ENCODE assay signal across 21 cellular contexts in genomic region chr13:25109341-25109740, GRCh38. TPM values are rescaled to one million over a fixed set of nuclear protein-coding genes. Genes with fewer than 3 reads are reported as not detected.
DNase-seq lines count a peak whose midpoint lies in the region; FAIRE-seq and TF ChIP-seq lines count a peak whose summit lies in the region.
"Had no signal": no experiment of that assay in that cellular context is flagged by ENCODE, and none has a peak within 500 bp of the region (broad histone marks: within the 10 kb centered on the region; RNA-seq: fewer than 3 reads in every experiment).

No MANE protein-coding gene starts in this region.

- CTCF ChIA-PET in mammary epithelial cell (lab: Charles Lee; ENCODE audit: low non-redundant PET) (no interaction called here), MCF 10A (lab: Yijun Ruan, JAX) (interaction anchor here (0.6 to 1.3 kb wide), 2 partner anchors 23 to 295 kb away, joined by 3 to 4 read pairs; no protein-coding TSS in a partner anchor)

- H3K27me3 ChIP-seq in mammary epithelial cell (ENCODE audit: insufficient read depth, low read length) (no peaks in the 10 kb centered on the region), bronchial epithelial cell (ENCODE audit: control insufficient read depth, insufficient read depth, low read length) (peaks cover 2% of the 10 kb centered on the region)

- dilution Hi-C loops in mammary epithelial cell (cut with HindIII; ENCODE audit: low sequenced_read_pairs): no loop called here

- H3K9me3 Mint-ChIP-seq in MCF 10A (ENCODE audit: unreplicated experiment): no peaks in the 10 kb centered on the region
- H3K9me3 Mint-ChIP-seq: CD4-positive, alpha-beta memory T cell; H9 had no signal

- POLR2A ChIA-PET in MCF 10A (lab: Yijun Ruan, JAX): no interaction called here

- H3K79me2 ChIP-seq in mammary epithelial cell (ENCODE audit: insufficient read depth, low read length): no peaks in the 10 kb centered on the region

- no peak overlapping the region for H3K4me2 ChIP-seq in mammary epithelial cell (ENCODE audit: insufficient read depth, low read depth, low read length)
- H3K4me2 ChIP-seq: A549 had no signal

- H3K27me3 Mint-ChIP-seq in MCF 10A (ENCODE audit: insufficient read depth, unreplicated experiment): no peaks in the 10 kb centered on the region

- DNase-seq in mammary epithelial cell (peak; percentile 60), MCF 10A (ENCODE audit: unreplicated experiment) (no peak), bronchial epithelial cell (ENCODE audit: low read depth) (peak; percentile 13), iris pigment epithelial cell (ENCODE audit: low read depth) (peak; percentile 4), H54 (ENCODE audit: insufficient read length, low spot score) (no peak), dedifferentiated amniotic fluid mesenchymal stem cell (ENCODE audit: extremely low spot score) (no peak), GM12892 (ENCODE audit: insufficient read length) (no peak)
- DNase-seq: 8988T; C1 segment of cervical spinal cord; Calu3; CD4-positive, alpha-beta memory T cell; COR-L47; DMS53; DMS79 treated with DMSO at 0.1 percent for 48 hours; GF-D8; GM23248; H9 had no signal

- no peak for FAIRE-seq in bronchial epithelial cell (lab: Jason Lieb, UNC)
- no peak for FAIRE-seq in H54 (lab: Jason Lieb, UNC)
- FAIRE-seq in GM12892 (lab: Jason Lieb, UNC): no peak
- FAIRE-seq: A549, GM19239, H1 had no signal

- H3K27ac ChIP-seq in mammary epithelial cell (ENCODE audit: insufficient read depth, low read depth, low read length): no peak overlapping the region
- H3K27ac ChIP-seq: A549, GM23248 had no signal

- in situ Hi-C loops in mammary epithelial cell (cut with MboI; ENCODE audit: low sequenced_read_pairs in 2 of 2): no loop called here

- intact Hi-C loops in mammary epithelial cell (cut with micrococcal nuclease) (no loop called here), MCF 10A (cut with micrococcal nuclease) (no loop called here)

- TF ChIP-seq POLR2A in H54 (IDR thresholded peaks at IDR 0.05; ENCODE audit: low read depth, low read length) (no peak), GM12892 (IDR thresholded peaks at IDR 0.05; ENCODE audit: low read depth, low read length) (no peak)

- no peaks in the 10 kb centered on the region for H3K36me3 Mint-ChIP-seq in MCF 10A (ENCODE audit: insufficient read depth, unreplicated experiment)
- H3K36me3 Mint-ChIP-seq: CD4-positive, alpha-beta memory T cell had no signal

- H3K36me3 ChIP-seq in mammary epithelial cell (ENCODE audit: insufficient read depth, low read length) (no peaks in the 10 kb centered on the region), bronchial epithelial cell (ENCODE audit: control insufficient read depth, insufficient read depth, low read length) (no peaks in the 10 kb centered on the region)

- H3K4me1 Mint-ChIP-seq in MCF 10A (ENCODE audit: insufficient read depth, unreplicated experiment): no peaks in the 10 kb centered on the region
- H3K4me1 Mint-ChIP-seq: CD4-positive, alpha-beta memory T cell had no signal

- H3K4me3 Mint-ChIP-seq in MCF 10A (ENCODE audit: unreplicated experiment): no peak overlapping the region
- H3K4me3 Mint-ChIP-seq: CD4-positive, alpha-beta memory T cell; H9 had no signal

- no TSS peak for BruUV-seq in mammary epithelial cell (replicated peaks; lab: Mats Ljungman, UMichigan)
- no TSS peak for BruUV-seq in MCF 10A (replicated peaks; lab: Mats Ljungman, UMichigan)

- no peaks in the 10 kb centered on the region for H4K20me1 ChIP-seq in mammary epithelial cell (ENCODE audit: insufficient read depth, low read length)

- H3K4me1 ChIP-seq in mammary epithelial cell (ENCODE audit: insufficient read depth, low read length): peaks cover 7% of the 10 kb centered on the region
- H3K4me1 ChIP-seq: A549 had no signal

- H2AFZ ChIP-seq in mammary epithelial cell (ENCODE audit: low read depth, low read length): no peak overlapping the region
- H2AFZ ChIP-seq: GM23248 had no signal

- H3K4me3 ChIP-seq in mammary epithelial cell (replicated peaks in 1 of 3; ENCODE audit: insufficient read depth in 1 of 3, low read depth in 2 of 3, low read length in 3 of 3) (no peak overlapping the region), bronchial epithelial cell (ENCODE audit: low read depth, low read length) (no peak overlapping the region)
- H3K4me3 ChIP-seq: A549, GM23248 had no signal

- H3K9ac ChIP-seq in mammary epithelial cell (ENCODE audit: insufficient read depth, low read length): no peak overlapping the region
- H3K9ac ChIP-seq: GM23248 had no signal

- WGBS in mammary epithelial cell (ENCODE audit: low coverage, missing lambda C conversion rate): 49% methylated on average over 5 of the region's 5 CpGs

- TF ChIP-seq CTCF in mammary epithelial cell (conservative IDR thresholded peaks at IDR 0.05 in 1 of 2, IDR thresholded peaks at IDR 0.05 in 1 of 2; ENCODE audit: extremely low read depth in 1 of 2, insufficient read depth in 1 of 2, low read depth in 1 of 2, low read length in 2 of 2) (no peak), MCF 10A (IDR thresholded peaks at IDR 0.05; ENCODE audit: unreplicated experiment) (no peak), bronchial epithelial cell (IDR thresholded peaks at IDR 0.05; ENCODE audit: insufficient read depth, low read length, severe bottlenecking) (no peak)

- no peak overlapping the region for H3K27ac Mint-ChIP-seq in MCF 10A (ENCODE audit: low read depth, unreplicated experiment)
- H3K27ac Mint-ChIP-seq: CD4-positive, alpha-beta memory T cell; H9 had no signal

- no peaks in the 10 kb centered on the region for H3K9me3 ChIP-seq in mammary epithelial cell (replicated peaks; ENCODE audit: insufficient read depth, low read length)
- H3K9me3 ChIP-seq: A549 had no signal

RNA-seq across cellular contexts. Expression of gene PABPC3, which starts 13.4 kb away (rescaled TPM):
- total RNA-seq in mammary epithelial cell (under 1 TPM; 0.17 to 0.19 TPM), MCF 10A (2022) (0.72 and 0.96 TPM in 2 replicates), bronchial epithelial cell (under 0.01 and 0.13 TPM in 2 replicates)
- polyA plus RNA-seq in mammary epithelial cell: 0.16 TPM
- polyA minus RNA-seq in mammary epithelial cell: 0.36 TPM
- 2.6 TPM for polyA plus RNA-seq in GM12892 (2012; ENCODE audit: missing spikeins)
- polyA plus RNA-seq: BJ had no signal

Comparison
In these comparisons a context has a peak if more than half of its experiments do, and no peak if none do; other contexts are left out.
1. DNase-seq: peak in mammary epithelial cell (single experiment), bronchial epithelial cell (single experiment) and iris pigment epithelial cell (single experiment); none in MCF 10A (single experiment), H54 (single experiment), dedifferentiated amniotic fluid mesenchymal stem cell (single experiment) and GM12892 (single experiment).